8 cellular contexts compared by ENCODE assay signal in genomic region chrX:153793291-153793690, GRCh38. TPM values are rescaled to one million over a fixed set of nuclear protein-coding genes. Genes with fewer than 3 reads are reported as not detected.
A peak's percentile ranks its signal among the peaks of the same experiment; 100 is the strongest.
DNase-seq lines count a peak whose midpoint lies in the region; ATAC-seq and TF ChIP-seq lines count a peak whose summit lies in the region.

No MANE protein-coding gene starts in this region.

- peaks cover 5 to 57% of the 10 kb centered on the region in 2 experiments; a peak in 2 of 3 replicates for H3K36me3 ChIP-seq in HEK293 (ENCODE audit: control insufficient read depth in 2 of 2, insufficient read depth in 1 of 2, low read length in 2 of 2)
- H3K36me3 ChIP-seq in left ventricle myocardium inferior, result peaks cover 15% of the 10 kb centered on the region
- H3K36me3 ChIP-seq in spleen, result peaks cover 0 to 65% (median 18%) of the 10 kb centered on the region in 6 donors

- DNase-seq in left ventricle myocardium inferior (no peak), spleen (no peak), NCI-H82 (lab: John Stamatoyannopoulos, UW) (no peak), HuH-7 (ENCODE audit: low spot score) (no peak), NCI-H1694 (lab: John Stamatoyannopoulos, UW) (no peak)

- H3K27me3 ChIP-seq in left ventricle myocardium inferior (ENCODE audit: low read depth) (no peaks in the 10 kb centered on the region), spleen (replicated peaks in 1 of 7) (no peaks in the 10 kb centered on the region)

- no peak for TF ChIP-seq CTCF in HEK293 (tag by site-specific recombination; IDR thresholded peaks at IDR 0.05)
- TF ChIP-seq CTCF in VCaP (conservative IDR thresholded peaks at IDR 0.05), result no peak
- TF ChIP-seq CTCF in left ventricle myocardium inferior (IDR thresholded peaks at IDR 0.05; ENCODE audit: borderline replicate concordance), result no peak
- no peak for TF ChIP-seq CTCF in spleen (IDR thresholded peaks at IDR 0.05 in 8 of 11, conservative IDR thresholded peaks at IDR 0.05 in 3 of 11)

- 6 to 71% (median 26%) methylated on average over 5 to 7 of the region's 7 CpGs for WGBS in spleen, 5 donors

- intact Hi-C loops in left ventricle myocardium inferior (cut with micrococcal nuclease), result no loop called here
- intact Hi-C loops in spleen (cut with DNase I; ENCODE audit: low total_unique reads), result no loop called here

- H3K4me3 ChIP-seq in HEK293 (ENCODE audit: low read depth, low read length) (peak overlapping the region; percentile 80), left ventricle myocardium inferior (peak overlapping the region; percentile 82), spleen (peak overlapping the region; percentile 47 to 83 (median 66))

- no peak for ATAC-seq in HG03135 (IDR thresholded peaks at IDR 0.05; ENCODE audit: unreplicated experiment)

- H3K27ac ChIP-seq in HEK293 (ENCODE audit: extremely low read depth, low read depth, low read length) (peak overlapping the region; percentile 89; the same call in 1 of the 2 replicates), VCaP (peak overlapping the region; percentile 88), left ventricle myocardium inferior (replicated peaks) (peak overlapping the region; percentile 98), spleen (peak overlapping the region in 7 of 8 donors; percentile 92 to 98 (median 97))

- POLR2A ChIA-PET in HEK293 (lab: Yijun Ruan, JAX), result interaction anchor here (1.9 kb wide), 1 partner anchor 12 kb away, joined by 16 read pairs; the partner anchor contains the start of gene SRPK3

- CTCF ChIA-PET in HEK293 (lab: Yijun Ruan, JAX), result interaction anchor here (1.1 kb wide), 1 partner anchor 11 kb away, joined by 3 read pairs; no protein-coding TSS in a partner anchor

- no peak for TF ChIP-seq POLR2A in spleen (IDR thresholded peaks at IDR 0.05)

- H3K9me3 ChIP-seq in HEK293 (ENCODE audit: control insufficient read depth, insufficient read depth, low read depth, low read length) (no peaks in the 10 kb centered on the region), left ventricle myocardium inferior (replicated peaks) (no peaks in the 10 kb centered on the region), spleen (peaks cover 0 to 22% (median 0%) of the 10 kb centered on the region in 8 donors)

- H3K4me1 ChIP-seq in HEK293 (ENCODE audit: control insufficient read depth, insufficient read depth, low read length) (no peaks in the 10 kb centered on the region), left ventricle myocardium inferior (peaks cover 53% of the 10 kb centered on the region), spleen (peaks cover 5 to 57% (median 30%) of the 10 kb centered on the region in 6 donors)

TF ChIP-seq in HEK293, 187 proteins besides CTCF, POLR2A, EP300 and RAD21:
- TF ChIP-seq ZNF184 (tag by site-specific recombination; IDR thresholded peaks at IDR 0.05) (no peak), ZNF335 (tag by site-specific recombination; conservative IDR thresholded peaks at IDR 0.05) (no peak), ZNF350 (tag by site-specific recombination; IDR thresholded peaks at IDR 0.05) (no peak), ZNF488 (tag by site-specific recombination; IDR thresholded peaks at IDR 0.05) (no peak), OSR2 (tag by site-specific recombination; IDR thresholded peaks at IDR 0.05) (no peak), ZBTB17 (tag by site-specific recombination; IDR thresholded peaks at IDR 0.05) (peak; percentile 43; the same call in 1 of the 2 replicates)

RNA-seq across cellular contexts. Expression of gene IDH3G, which starts 0.9 kb away (rescaled TPM):
- total RNA-seq in left ventricle myocardium inferior (72.5 TPM), spleen (10 to 100 TPM; 51.8 to 92.7 (median 68.7) TPM)
- 10 to 100 TPM; 32.7 to 47.0 (median 41.3) TPM for polyA plus RNA-seq in spleen

RNA-seq across cellular contexts. Expression of gene SSR4, which starts 1.2 kb away (rescaled TPM):
- total RNA-seq in left ventricle myocardium inferior (123 TPM), spleen (100 to 1,000 TPM; 144 to 307 (median 217) TPM)
- 100 to 1,000 TPM; 357 to 488 (median 359) TPM for polyA plus RNA-seq in spleen

RNA-seq across cellular contexts. Expression of gene SRPK3, which starts 12.4 kb away (rescaled TPM):
- total RNA-seq in left ventricle myocardium inferior, result 52.8 TPM
- not detected for total RNA-seq in spleen
- under 1 TPM; 0.03 to 0.26 (median 0.07) TPM for polyA plus RNA-seq in spleen

RNA-seq across cellular contexts. Expression of gene PLXNB3, which starts 29.2 kb away (rescaled TPM):
- total RNA-seq in left ventricle myocardium inferior, result 2.9 TPM
- 1 to 10 TPM in 6 of 7 donors, under 1 TPM in 1; 0.68 to 2.8 (median 1.7) TPM for total RNA-seq in spleen
- polyA plus RNA-seq in spleen, result 1 to 10 TPM in 1 of 3 donors, under 1 TPM in 2; 0.48 to 1.5 (median 0.49) TPM

RNA-seq across cellular contexts. Expression of gene PDZD4, which starts 37.1 kb away (rescaled TPM):
- total RNA-seq in left ventricle myocardium inferior, result 4.5 TPM
- 10 to 100 TPM in 5 of 7 donors, 1 to 10 TPM in 2; 6.4 to 15.4 (median 10.7) TPM for total RNA-seq in spleen
- polyA plus RNA-seq in spleen, result 10 to 100 TPM in 1 of 3 donors, 1 to 10 TPM in 2; 3.7 to 21.8 (median 9.4) TPM

Comparison
In these comparisons a context has a peak if more than half of its experiments do, and no peak if none do; other contexts are left out.
1. RNA of gene SRPK3, which starts 12.4 kb away (total RNA-seq): 52.8 TPM in left ventricle myocardium inferior (single experiment); not detected in spleen; every median in the first group is over 10 times any median in the second.
2. Peak in every context shown above with its lines, with median percentiles within 50 percentile points of each other: H3K27ac ChIP-seq and H3K4me3 ChIP-seq.